ENCODE assay signal across 1 cellular context in genomic region chr18:1062592-1062991, GRCh38.
TF ChIP-seq lines count a peak whose summit lies in the region.

No MANE protein-coding gene starts in this region.

TF ChIP-seq in HepG2, 621 proteins besides CTCF, POLR2A, EP300 and RAD21 (continued from another document):
- TF ChIP-seq STAT6 (CRISPR knock-in tag; IDR thresholded peaks at IDR 0.05; ENCODE audit: borderline replicate concordance): no peak
- no peak for TF ChIP-seq MXI1 (IDR thresholded peaks at IDR 0.05; ENCODE audit: borderline replicate concordance, low read depth, low read length)
- no peak for TF ChIP-seq JUNB (CRISPR knock-in tag; IDR thresholded peaks at IDR 0.05; ENCODE audit: borderline replicate concordance)
- TF ChIP-seq TEAD2 (CRISPR knock-in tag; IDR thresholded peaks at IDR 0.05): no peak
- TF ChIP-seq ZNF766 (CRISPR knock-in tag; IDR thresholded peaks at IDR 0.05; ENCODE audit: borderline replicate concordance): no peak
- TF ChIP-seq ARID4A (CRISPR knock-in tag; IDR thresholded peaks at IDR 0.05; ENCODE audit: borderline replicate concordance): no peak
